In the genomic region with DNA sequence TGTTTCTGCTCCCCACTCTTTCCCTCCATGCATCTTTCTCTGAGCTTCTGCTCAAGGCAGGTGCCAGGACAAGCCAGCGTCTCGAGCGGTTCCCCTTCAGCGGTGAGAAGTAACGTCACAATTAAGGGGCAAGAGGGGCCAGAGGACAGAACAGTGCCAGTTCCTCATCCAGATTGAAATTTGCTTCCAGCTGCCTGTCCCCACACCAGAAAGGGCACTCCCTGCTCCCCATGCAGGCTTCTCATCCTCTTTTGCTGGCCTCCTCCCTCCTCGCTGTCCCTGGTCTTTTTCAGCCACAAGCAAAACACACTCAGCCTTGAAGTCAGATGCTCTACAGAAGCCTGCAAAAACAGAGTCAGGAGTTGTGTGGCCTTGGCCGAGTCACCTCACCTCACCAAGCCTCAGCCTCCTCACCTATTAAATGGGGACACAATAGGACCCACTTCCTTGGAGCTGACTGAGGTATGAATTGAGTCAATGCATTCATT, we compare ENCODE assay signal across 9 cellular contexts. TPM values are rescaled to one million over a fixed set of nuclear protein-coding genes. Genes with fewer than 3 reads are reported as not detected.
DNase-seq lines count a peak whose midpoint lies in the region; ATAC-seq and TF ChIP-seq lines count a peak whose summit lies in the region.
"Had no signal": no experiment of that assay in that cellular context is flagged by ENCODE, and none has a peak within 500 bp of the region (broad histone marks: within the 10 kb centered on the region; RNA-seq: fewer than 3 reads in every experiment).

No MANE protein-coding gene starts in this region.

- peak; percentile 87 to 89 for ATAC-seq in naive B cell (ENCODE audit: low read depth in 2 of 2)

- H3K9me3 ChIP-seq in mammary epithelial cell (replicated peaks; ENCODE audit: insufficient read depth, low read length), result no peaks in the 10 kb centered on the region

- H3K27ac Mint-ChIP-seq in naive B cell, result peak overlapping the region; percentile 88 to 98 (median 94)

- peak; percentile 83 for DNase-seq in MV-4-11 (lab: John Stamatoyannopoulos, UW)
- peak; percentile 26 for DNase-seq in mammary epithelial cell
- peak; percentile 73 for DNase-seq in naive B cell
- DNase-seq in NCI-H345 (lab: John Stamatoyannopoulos, UW), result no peak
- DNase-seq in retina, result no peak
- DNase-seq in DMS53 treated with DMSO at 0.1 percent for 48 hours (lab: John Stamatoyannopoulos, UW; ENCODE audit: unreplicated experiment), result no peak
- DNase-seq in GM03348 (ENCODE audit: low spot score), result no peak
- DNase-seq: NCI-H1105 had no signal

- H3K27me3 ChIP-seq in ACC112 (ENCODE audit: insufficient read depth, low read length), result no peaks in the 10 kb centered on the region
- H3K27me3 ChIP-seq in mammary epithelial cell (ENCODE audit: insufficient read depth, low read length), result no peaks in the 10 kb centered on the region

- peak overlapping the region; percentile 6 for H3K9ac ChIP-seq in mammary epithelial cell (ENCODE audit: insufficient read depth, low read length)

- no peaks in the 10 kb centered on the region for H4K20me1 ChIP-seq in mammary epithelial cell (ENCODE audit: insufficient read depth, low read length)

- peaks cover 46 to 74% (median 59%) of the 10 kb centered on the region in 3 donors for H3K4me1 Mint-ChIP-seq in naive B cell

- peak overlapping the region; percentile 45 to 92 (median 74) for H3K4me3 Mint-ChIP-seq in naive B cell

- dilution Hi-C loops in mammary epithelial cell (cut with HindIII; ENCODE audit: low sequenced_read_pairs), result no loop called here

- 0 out of 2 replicates have a peak, but pooled peaks cover 3% of the 10 kb centered on the region for H3K36me3 ChIP-seq in ACC112 (ENCODE audit: insufficient read depth, low read length)
- no peaks in the 10 kb centered on the region for H3K36me3 ChIP-seq in mammary epithelial cell (ENCODE audit: insufficient read depth, low read length)

- H3K36me3 Mint-ChIP-seq in naive B cell, result peaks cover 4 to 8% of the 10 kb centered on the region in 2 donors

- H3K4me3 ChIP-seq in ACC112 (ENCODE audit: low read depth, low read length), result peak overlapping the region; percentile 6; the same call in 1 of the 2 replicates
- H3K4me3 ChIP-seq in mammary epithelial cell (replicated peaks in 1 of 3; ENCODE audit: insufficient read depth in 1 of 3, low read depth in 2 of 3, low read length in 3 of 3), result no peak overlapping the region

- no peak overlapping the region for H2AFZ ChIP-seq in ACC112 (ENCODE audit: low read length, unreplicated experiment)
- no peak overlapping the region for H2AFZ ChIP-seq in mammary epithelial cell (ENCODE audit: low read depth, low read length)

- peak overlapping the region; percentile 58 for H3K4me2 ChIP-seq in mammary epithelial cell (ENCODE audit: insufficient read depth, low read depth, low read length)

- H3K27me3 Mint-ChIP-seq in naive B cell, result no peaks in the 10 kb centered on the region

- TF ChIP-seq CTCF in mammary epithelial cell (conservative IDR thresholded peaks at IDR 0.05 in 1 of 2, IDR thresholded peaks at IDR 0.05 in 1 of 2; ENCODE audit: extremely low read depth in 1 of 2, insufficient read depth in 1 of 2, low read depth in 1 of 2, low read length in 2 of 2), result no peak

- H3K79me2 ChIP-seq in ACC112 (ENCODE audit: control insufficient read depth, insufficient read depth, low read length, unreplicated experiment) (peaks cover 48% of the 10 kb centered on the region), mammary epithelial cell (ENCODE audit: insufficient read depth, low read length) (peaks cover 37% of the 10 kb centered on the region)

- H3K27ac ChIP-seq in ACC112 (ENCODE audit: low read depth, low read length) (peak overlapping the region; percentile 90), mammary epithelial cell (ENCODE audit: insufficient read depth, low read depth, low read length) (peak overlapping the region; percentile 63)

- BruUV-seq in mammary epithelial cell (replicated peaks; lab: Mats Ljungman, UMichigan), result no TSS peak

- WGBS in mammary epithelial cell (ENCODE audit: low coverage, missing lambda C conversion rate), result 84% methylated on average over 7 of the region's 7 CpGs

- H3K9me3 Mint-ChIP-seq in naive B cell, result peaks cover 0 to 2% (median 0%) of the 10 kb centered on the region in 7 donors

- in situ Hi-C loops in mammary epithelial cell (cut with MboI; ENCODE audit: low sequenced_read_pairs in 2 of 2), result no loop called here

- intact Hi-C loops in mammary epithelial cell (cut with micrococcal nuclease), result no loop called here

- CTCF ChIA-PET in mammary epithelial cell (lab: Charles Lee; ENCODE audit: low non-redundant PET), result interaction anchor here (0.7 to 1.2 kb wide), 2 partner anchors 55 to 70 kb away, joined by 3 to 5 read pairs; no protein-coding TSS in a partner anchor

- H3K4me1 ChIP-seq in ACC112 (ENCODE audit: control insufficient read depth, insufficient read depth, low read length, unreplicated experiment), result peaks cover 58% of the 10 kb centered on the region
- peaks cover 52% of the 10 kb centered on the region for H3K4me1 ChIP-seq in mammary epithelial cell (ENCODE audit: insufficient read depth, low read length)

RNA-seq across cellular contexts. Expression of gene ECE1, which starts 35.0 kb away (rescaled TPM):
- 100 to 1,000 TPM in 1 of 2 donors, 10 to 100 TPM in 1; 86.3 to 153 TPM for total RNA-seq in mammary epithelial cell
- polyA plus RNA-seq in mammary epithelial cell (65.7 TPM), naive B cell (ENCODE audit: low read depth in 6 of 6) (10 to 100 TPM in 5 of 6 donors, 1 to 10 TPM in 1; 6.9 to 44.5 (median 20.8) TPM)
- 75.5 TPM for polyA minus RNA-seq in mammary epithelial cell

Comparison
In these comparisons a context has a peak if more than half of its experiments do, and no peak if none do; other contexts are left out.
1. DNase-seq: peak in MV-4-11 (single experiment), mammary epithelial cell (single experiment) and naive B cell (single experiment); none in NCI-H345 (single experiment), retina (single experiment), DMS53 treated with DMSO at 0.1 percent for 48 hours (single experiment) and GM03348 (single experiment).